ENCODE assay signal across 9 cellular contexts in genomic region chr10:110802090-110802489, GRCh38.
DNase-seq lines count a peak whose midpoint lies in the region; ATAC-seq and TF ChIP-seq lines count a peak whose summit lies in the region.
"Had no signal": no experiment of that assay in that cellular context is flagged by ENCODE, and none has a peak within 500 bp of the region (broad histone marks: within the 10 kb centered on the region; RNA-seq: fewer than 3 reads in every experiment).

No MANE protein-coding gene starts in this region.

- H2AK5ac ChIP-seq in neuronal stem cell (ENCODE audit: low read depth, low read length), result no peak overlapping the region

- H3K4ac ChIP-seq in neuronal stem cell (ENCODE audit: low read length), result no peak overlapping the region

- no peak overlapping the region for H2BK5ac ChIP-seq in neuronal stem cell (ENCODE audit: low read length)

- H3K27ac ChIP-seq in neuronal stem cell (replicated peaks; ENCODE audit: low read length), result no peak overlapping the region

- no peaks in the 10 kb centered on the region for H3K9me3 ChIP-seq in neuronal stem cell (replicated peaks in 1 of 2; ENCODE audit: control insufficient read depth in 2 of 2, insufficient read depth in 1 of 2, low read depth in 1 of 2, low read length in 2 of 2)

- H2AFZ ChIP-seq in neuronal stem cell (ENCODE audit: low read length), result no peak overlapping the region

- no peak overlapping the region for H4K91ac ChIP-seq in neuronal stem cell (ENCODE audit: low read depth, low read length, poor library complexity)

- POLR2A ChIA-PET in MCF 10A (lab: Yijun Ruan, JAX), result interaction anchor here (0.6 to 4.0 kb wide), 21 partner anchors 11 to 568 kb away, joined by 3 to 37 read pairs (median 5); partner anchors contain the start of gene PDCD4

- H2BK120ac ChIP-seq in neuronal stem cell (ENCODE audit: low read depth, low read length), result no peak overlapping the region

- no peaks in the 10 kb centered on the region for H3K36me3 ChIP-seq in neuronal stem cell (replicated peaks in 1 of 2; ENCODE audit: control insufficient read depth in 2 of 2, insufficient read depth in 2 of 2, low read length in 2 of 2)

- H3K36me3 Mint-ChIP-seq in HFFc6 (ENCODE audit: low read depth), result no peaks in the 10 kb centered on the region
- no peaks in the 10 kb centered on the region for H3K36me3 Mint-ChIP-seq in MCF 10A (ENCODE audit: insufficient read depth, unreplicated experiment)

- H3K14ac ChIP-seq in neuronal stem cell (ENCODE audit: low read length), result no peak overlapping the region

- H3K18ac ChIP-seq in neuronal stem cell (ENCODE audit: low read length), result no peak overlapping the region

- H3K9me3 Mint-ChIP-seq in HFFc6 (no peaks in the 10 kb centered on the region), MCF 10A (ENCODE audit: unreplicated experiment) (no peaks in the 10 kb centered on the region)

- H2BK12ac ChIP-seq in neuronal stem cell (ENCODE audit: low read length), result no peak overlapping the region

- H3K23ac ChIP-seq in neuronal stem cell (ENCODE audit: low read depth, low read length, poor library complexity), result no peak overlapping the region

- no peak overlapping the region for H3K9ac ChIP-seq in neuronal stem cell (ENCODE audit: low read depth, low read length, poor library complexity)

- no peak overlapping the region for H3K4me3 ChIP-seq in AG10803 (ENCODE audit: low read length)
- H3K4me3 ChIP-seq in neuronal stem cell (ENCODE audit: low read length in 2 of 2), result no peak overlapping the region

- peaks cover 31% of the 10 kb centered on the region for H3K27me3 Mint-ChIP-seq in HFFc6 (ENCODE audit: insufficient read depth)
- H3K27me3 Mint-ChIP-seq in MCF 10A (ENCODE audit: insufficient read depth, unreplicated experiment), result no peaks in the 10 kb centered on the region

- intact Hi-C loops in MCF 10A (cut with micrococcal nuclease), result loop anchor here (1.0 to 2.0 kb wide), 2 partner anchors 55 to 69 kb away; partner anchors contain the start of gene PDCD4

- peaks cover 24% of the 10 kb centered on the region for H3K4me1 Mint-ChIP-seq in HFFc6 (ENCODE audit: low read depth)
- peaks cover 32% of the 10 kb centered on the region for H3K4me1 Mint-ChIP-seq in MCF 10A (ENCODE audit: insufficient read depth, unreplicated experiment)

- H3K27me3 ChIP-seq in neuronal stem cell (ENCODE audit: control insufficient read depth in 3 of 3, insufficient read depth in 3 of 3, low read depth in 1 of 3, low read length in 3 of 3), result no peaks in the 10 kb centered on the region

- peaks cover 3 to 6% of the 10 kb centered on the region in 2 donors for H3K4me1 ChIP-seq in neuronal stem cell (ENCODE audit: control insufficient read depth in 2 of 2, insufficient read depth in 1 of 2, low read depth in 1 of 2, low read length in 2 of 2)

- DNase-seq in AG10803 (ENCODE audit: low read depth) (peak; percentile 88), HFFc6 (peak; percentile 25), MCF 10A (ENCODE audit: unreplicated experiment) (peak; percentile 81), myocyte (ENCODE audit: low read depth) (peak; percentile 28), HK-2 (ENCODE audit: unreplicated experiment) (no peak), neuronal stem cell (ENCODE audit: low spot score) (no peak)
- DNase-seq in activated CD4-positive, alpha-beta T cell treated with anti-CD3 and anti-CD28 coated beads for 1 hour, result no peak
- DNase-seq: NK-92 treated with Interleukin-12 subunit alpha and Interleukin-12 subunit beta, amount 100 ng/mL, for 24 hours had no signal

- no peak overlapping the region for H3K4me3 Mint-ChIP-seq in HFFc6
- H3K4me3 Mint-ChIP-seq in MCF 10A (ENCODE audit: unreplicated experiment), result peak overlapping the region; percentile 1

- no TSS peak for BruUV-seq in MCF 10A (replicated peaks; lab: Mats Ljungman, UMichigan)

- no peak overlapping the region for H2BK15ac ChIP-seq in neuronal stem cell (ENCODE audit: low read length)

- WGBS in neuronal stem cell (ENCODE audit: extremely low coverage in 2 of 2, insufficient read length in 2 of 2, insufficient replicate concordance in 1 of 2), 2 donors, result no CpG with 5 or more reads among the region's 1 CpG

- no peak overlapping the region for H4K8ac ChIP-seq in neuronal stem cell (ENCODE audit: low read depth, low read length)

- H3K4me2 ChIP-seq in neuronal stem cell (ENCODE audit: insufficient read depth, low read length, poor library complexity, severe bottlenecking), result no peak overlapping the region

- H3K27ac Mint-ChIP-seq in HFFc6 (no peak overlapping the region; the same call in 1 of the 2 replicates), MCF 10A (ENCODE audit: low read depth, unreplicated experiment) (peak overlapping the region; percentile 10)

- TF ChIP-seq CTCF in AG10803 (conservative IDR thresholded peaks at IDR 0.05; ENCODE audit: low read length) (no peak), HFFc6 (IDR thresholded peaks at IDR 0.05) (no peak), MCF 10A (IDR thresholded peaks at IDR 0.05; ENCODE audit: unreplicated experiment) (no peak)

- ATAC-seq in HG02885 (IDR thresholded peaks at IDR 0.05; ENCODE audit: poor library complexity, unreplicated experiment), result no peak

- CTCF ChIA-PET in MCF 10A (lab: Yijun Ruan, JAX), result interaction anchor here (0.6 to 2.7 kb wide), 13 partner anchors 8 to 1085 kb away, joined by 3 to 19 read pairs (median 4); no protein-coding TSS in a partner anchor

- no peaks in the 10 kb centered on the region for H3K79me1 ChIP-seq in neuronal stem cell (ENCODE audit: low read depth, low read length)

Comparison
In these comparisons a context has a peak if more than half of its experiments do, and no peak if none do; other contexts are left out.
1. DNase-seq: peak in AG10803 (single experiment), HFFc6 (single experiment), MCF 10A (single experiment) and myocyte (single experiment); none in HK-2 (single experiment), activated CD4-positive, alpha-beta T cell treated with anti-CD3 and anti-CD28 coated beads for 1 hour (single experiment) and neuronal stem cell (single experiment).